In the genomic region with DNA sequence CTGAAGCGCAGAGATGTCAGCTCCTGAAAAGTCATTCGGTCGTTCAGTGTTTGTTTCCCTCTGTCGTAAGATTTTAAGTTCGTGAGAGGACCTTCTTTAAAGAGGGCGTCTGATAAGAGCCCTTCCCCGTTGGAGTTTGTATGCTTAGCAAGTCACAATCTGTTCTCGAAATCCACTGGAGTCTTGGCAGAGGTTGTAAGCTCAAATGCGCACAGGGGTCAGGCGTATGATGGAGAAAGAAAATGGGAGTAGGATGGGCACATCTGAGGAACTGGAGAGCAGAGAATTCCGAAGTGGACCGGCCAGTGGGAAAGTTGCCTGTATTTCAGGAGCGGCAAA, we compare ENCODE assay signal across 8 cellular contexts. TPM values are rescaled to one million over a fixed set of nuclear protein-coding genes. Genes with fewer than 3 reads are reported as not detected.
DNase-seq lines count a peak whose midpoint lies in the region; ATAC-seq, FAIRE-seq and TF ChIP-seq lines count a peak whose summit lies in the region.

No MANE protein-coding gene starts in this region.

- peak overlapping the region; percentile 91 for H3K4me3 Mint-ChIP-seq in activated T-cell treated with anti-CD3 and anti-CD28 coated beads, Interleukin-2, amount 50 U/mL, for 24 hours

- H3K9me1 ChIP-seq in endothelial cell of umbilical vein (replicated peaks; ENCODE audit: control insufficient read depth, extremely low read depth, insufficient read depth, low read length): no peaks in the 10 kb centered on the region

- peak overlapping the region; percentile 38 for H3K27ac ChIP-seq in RWPE2 (ENCODE audit: poor library complexity, severe bottlenecking)
- H3K27ac ChIP-seq in endothelial cell of umbilical vein (ENCODE audit: insufficient read depth, low read depth, low read length): peak overlapping the region; percentile 27
- H3K27ac ChIP-seq in mucosa of rectum (ENCODE audit: low read depth in 2 of 2, low read length in 2 of 2): peak overlapping the region; percentile 93 to 98

- POLR2A ChIA-PET in endothelial cell of umbilical vein (lab: Charles Lee): no interaction called here

- peak; percentile 12 for FAIRE-seq in endothelial cell of umbilical vein (lab: Jason Lieb, UNC)

- H3K4me1 ChIP-seq in RWPE2 (ENCODE audit: insufficient read depth, poor library complexity, severe bottlenecking): peaks cover 9% of the 10 kb centered on the region
- peaks cover 7% of the 10 kb centered on the region for H3K4me1 ChIP-seq in endothelial cell of umbilical vein (ENCODE audit: control insufficient read depth, extremely low read depth, insufficient read depth, low read length)
- peaks cover 7% of the 10 kb centered on the region in 2 donors for H3K4me1 ChIP-seq in mucosa of rectum (ENCODE audit: control insufficient read depth in 2 of 2, insufficient read depth in 2 of 2, low read length in 2 of 2)

- H3K9ac ChIP-seq in endothelial cell of umbilical vein (replicated peaks; ENCODE audit: extremely low read depth, insufficient read depth, low read length) (peak overlapping the region; percentile 74), mucosa of rectum (ENCODE audit: low read depth in 1 of 2, low read length in 2 of 2) (peak overlapping the region; percentile 86 to 96)

- H2AFZ ChIP-seq in endothelial cell of umbilical vein (ENCODE audit: low read depth, low read length): peak overlapping the region; percentile 85

- H3K79me2 ChIP-seq in endothelial cell of umbilical vein (ENCODE audit: control insufficient read depth, insufficient read depth, low read length): peaks cover 2% of the 10 kb centered on the region

- BruUV-seq in endothelial cell of umbilical vein (replicated peaks; lab: Mats Ljungman, UMichigan): no TSS peak

- peak; percentile 9 for ATAC-seq in HG02973 (IDR thresholded peaks at IDR 0.05; ENCODE audit: unreplicated experiment)
- peak; percentile 6; the same call in 2 of the 3 replicates for ATAC-seq in RWPE2 (ENCODE audit: low read depth)

- intact Hi-C loops in endothelial cell of umbilical vein (cut with micrococcal nuclease): no loop called here

- peak overlapping the region; percentile 95 for H3K4me2 ChIP-seq in endothelial cell of umbilical vein (ENCODE audit: insufficient read depth, low read length)

- peaks cover 25% of the 10 kb centered on the region for H3K36me3 Mint-ChIP-seq in activated T-cell treated with anti-CD3 and anti-CD28 coated beads, Interleukin-2, amount 50 U/mL, for 24 hours (ENCODE audit: low read depth)

- no peak for TF ChIP-seq CTCF in RWPE2 (IDR thresholded peaks at IDR 0.05; ENCODE audit: poor library complexity, severe bottlenecking)
- TF ChIP-seq CTCF in endothelial cell of umbilical vein (IDR thresholded peaks at IDR 0.05; ENCODE audit: extremely low read depth in 1 of 2, insufficient read depth in 1 of 2, low read depth in 1 of 2, low read length in 2 of 2): no peak

- H3K36me3 ChIP-seq in RWPE2 (ENCODE audit: low read depth): peaks cover 8% of the 10 kb centered on the region; the same call in 1 of the 2 replicates
- H3K36me3 ChIP-seq in endothelial cell of umbilical vein (ENCODE audit: control insufficient read depth in 2 of 2, extremely low read depth in 1 of 2, insufficient read depth in 2 of 2, low read length in 2 of 2): no peaks in the 10 kb centered on the region
- H3K36me3 ChIP-seq in mucosa of rectum (ENCODE audit: control insufficient read depth in 2 of 2, insufficient read depth in 2 of 2, low read length in 2 of 2): peaks cover 4 to 6% of the 10 kb centered on the region in 2 donors

- no peaks in the 10 kb centered on the region for H3K27me3 Mint-ChIP-seq in activated T-cell treated with anti-CD3 and anti-CD28 coated beads, Interleukin-2, amount 50 U/mL, for 24 hours

- no peaks in the 10 kb centered on the region for H4K20me1 ChIP-seq in endothelial cell of umbilical vein (replicated peaks; ENCODE audit: control insufficient read depth, extremely low read depth, insufficient read depth, low read length)

- DNase-seq in activated T-cell treated with anti-CD3 and anti-CD28 coated beads, Interleukin-2, amount 50 U/mL, for 24 hours: no peak
- DNase-seq in activated T-cell treated with anti-CD3 and anti-CD28 coated beads, Interleukin-2, amount 50 U/mL, for 48 hours: no peak
- no peak for DNase-seq in RWPE2 (ENCODE audit: low spot score)
- DNase-seq in endothelial cell of umbilical vein (ENCODE audit: low read depth, low spot score): no peak
- DNase-seq in stimulated activated naive CD4-positive, alpha-beta T cell treated with Interleukin-2 at 50 U/mL for 16 hours (lab: John Stamatoyannopoulos, UW): no peak
- no peak for DNase-seq in H4 (ENCODE audit: low spot score)

- CTCF ChIA-PET in endothelial cell of umbilical vein (lab: Charles Lee): interaction anchor here (0.8 to 2.4 kb wide), 4 partner anchors 18 to 465 kb away, joined by 3 to 6 read pairs (median 4); partner anchors contain the start of gene DTWD2

- peaks cover 18% of the 10 kb centered on the region for H3K4me1 Mint-ChIP-seq in activated T-cell treated with anti-CD3 and anti-CD28 coated beads, Interleukin-2, amount 50 U/mL, for 24 hours (ENCODE audit: low read depth)

- peak overlapping the region; percentile 95 for H3K27ac Mint-ChIP-seq in activated T-cell treated with anti-CD3 and anti-CD28 coated beads, Interleukin-2, amount 50 U/mL, for 24 hours

- no peaks in the 10 kb centered on the region for H3K27me3 ChIP-seq in RWPE2 (ENCODE audit: insufficient read depth, poor library complexity, severe bottlenecking)
- H3K27me3 ChIP-seq in endothelial cell of umbilical vein (ENCODE audit: control insufficient read depth in 2 of 2, insufficient read depth in 2 of 2, low read length in 2 of 2): peaks cover 0 to 1% of the 10 kb centered on the region in 2 experiments
- H3K27me3 ChIP-seq in mucosa of rectum (ENCODE audit: control insufficient read depth in 2 of 2, insufficient read depth in 2 of 2, low read length in 2 of 2): no peaks in the 10 kb centered on the region

- H3K9me3 ChIP-seq in RWPE2 (ENCODE audit: severe bottlenecking) (no peaks in the 10 kb centered on the region), endothelial cell of umbilical vein (replicated peaks; ENCODE audit: control insufficient read depth, insufficient read depth, low read length) (no peaks in the 10 kb centered on the region), mucosa of rectum (ENCODE audit: control insufficient read depth in 2 of 2, low read length in 2 of 2) (no peaks in the 10 kb centered on the region)

- H3K4me3 ChIP-seq in RWPE2 (ENCODE audit: severe bottlenecking): peak overlapping the region; percentile 63
- peak overlapping the region; percentile 80 to 90 (median 82) for H3K4me3 ChIP-seq in endothelial cell of umbilical vein (replicated peaks in 1 of 3; ENCODE audit: insufficient read depth in 1 of 3, low read depth in 1 of 3, low read length in 3 of 3)
- peak overlapping the region; percentile 88 to 93 for H3K4me3 ChIP-seq in mucosa of rectum (ENCODE audit: low read length in 2 of 2)

- H3K9me3 Mint-ChIP-seq in activated T-cell treated with anti-CD3 and anti-CD28 coated beads, Interleukin-2, amount 50 U/mL, for 24 hours: no peaks in the 10 kb centered on the region

- TF ChIP-seq POLR2A in endothelial cell of umbilical vein (IDR thresholded peaks at IDR 0.05; ENCODE audit: low read depth, low read length): no peak

- dilution Hi-C loops in endothelial cell of umbilical vein (cut with MboI; ENCODE audit: extremely low pct_ligation_motif_present, low sequenced_read_pairs): no loop called here

TF ChIP-seq in endothelial cell of umbilical vein, 7 proteins besides CTCF, POLR2A, EP300 and RAD21:
- no peak for TF ChIP-seq EZH2 (IDR thresholded peaks at IDR 0.05; ENCODE audit: borderline replicate concordance, low read depth, low read length, severe bottlenecking)
- TF ChIP-seq, protein P1, sequence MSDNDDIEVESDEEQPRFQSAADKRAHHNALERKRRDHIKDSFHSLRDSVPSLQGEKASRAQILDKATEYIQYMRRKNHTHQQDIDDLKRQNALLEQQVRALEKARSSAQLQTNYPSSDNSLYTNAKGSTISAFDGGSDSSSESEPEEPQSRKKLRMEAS (IDR thresholded peaks at IDR 0.05; ENCODE audit: insufficient read depth, insufficient read length): no peak
- no peak for TF ChIP-seq JUN (IDR thresholded peaks at IDR 0.05; ENCODE audit: borderline replicate concordance, insufficient read depth, insufficient read length, low read depth)
- no peak for TF ChIP-seq POLR2AphosphoS5 (IDR thresholded peaks at IDR 0.05; ENCODE audit: insufficient read depth, low read depth, low read length)
- no peak for TF ChIP-seq GATA2 (IDR thresholded peaks at IDR 0.05; ENCODE audit: insufficient read depth, insufficient read length, low read depth, low read length)
- TF ChIP-seq MYC (IDR thresholded peaks at IDR 0.05; ENCODE audit: low read depth, low read length): no peak
- TF ChIP-seq FOS (IDR thresholded peaks at IDR 0.05; ENCODE audit: borderline replicate concordance, insufficient read depth, low read length): no peak

RNA-seq across cellular contexts. Expression of gene HSD17B4, which starts 0.7 kb away (rescaled TPM):
- total RNA-seq in endothelial cell of umbilical vein: 124 and 140 TPM in 2 replicates
- polyA plus RNA-seq in endothelial cell of umbilical vein: 91.4 and 117 TPM in 2 replicates
- polyA plus RNA-seq in endothelial cell of umbilical vein (2011; cell fraction: cytosol; rRNA removed): 113 and 120 TPM in 2 replicates
- 110 and 126 TPM in 2 replicates for polyA plus RNA-seq in endothelial cell of umbilical vein (2011; cell fraction: nucleus; rRNA removed)
- 99.3 and 112 TPM in 2 replicates for polyA plus RNA-seq in endothelial cell of umbilical vein (2012)
- polyA minus RNA-seq in endothelial cell of umbilical vein: 210 and 256 TPM in 2 replicates
- polyA minus RNA-seq in endothelial cell of umbilical vein (2011; cell fraction: cytosol; rRNA and poly(A)+ RNA removed): 96.0 TPM
- 86.8 and 91.6 TPM in 2 replicates for polyA minus RNA-seq in endothelial cell of umbilical vein (2011; cell fraction: nucleus; rRNA and poly(A)+ RNA removed)
- total RNA-seq in H4 (2014; rRNA removed; shearing (Covaris generic)): 319 and 381 TPM in 2 replicates

Comparison
In these comparisons a context has a peak if more than half of its experiments do, and no peak if none do; other contexts are left out.
1. H3K27ac ChIP-seq: peak in every context shown above with its lines; median percentile 96 in mucosa of rectum; 38 in RWPE2; 27 in endothelial cell of umbilical vein.